In the genomic region with DNA sequence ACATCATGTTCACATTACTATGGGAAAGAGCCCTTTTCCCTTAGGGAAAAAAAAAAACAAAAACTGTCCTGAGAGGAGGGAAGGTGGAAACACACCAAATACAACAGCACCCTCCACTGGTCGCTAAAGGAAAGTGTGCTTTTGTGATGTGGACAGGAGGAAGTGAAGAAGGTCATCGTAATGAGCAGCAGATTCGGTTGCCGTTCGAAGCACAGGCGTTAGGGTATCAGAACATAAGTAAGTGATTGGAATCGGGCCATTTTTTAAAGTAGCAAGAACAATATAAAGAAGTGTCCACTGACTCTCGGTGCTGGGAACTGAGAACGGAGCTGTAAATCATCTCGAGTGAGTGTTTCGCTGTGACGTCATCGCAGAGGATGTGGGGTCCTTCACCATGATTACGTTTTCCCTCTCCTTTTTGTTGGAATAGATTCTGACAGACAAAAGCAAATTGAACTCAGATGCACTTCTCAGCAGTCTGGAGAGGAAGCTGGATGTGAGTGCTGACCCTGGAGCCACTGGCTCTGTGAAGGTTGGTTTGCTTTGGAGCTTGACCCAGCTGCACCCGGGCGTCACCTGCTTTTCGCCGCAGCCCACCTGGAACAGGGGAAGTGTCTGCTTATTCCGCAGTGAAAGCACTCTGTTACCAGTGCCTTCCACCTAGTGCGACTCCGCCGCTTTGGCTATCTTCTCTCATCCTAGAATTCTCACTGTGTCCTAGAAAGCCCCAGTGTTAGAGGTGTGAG, we compare ENCODE assay signal across 1 cellular context.
A peak's percentile ranks its signal among the peaks of the same experiment; 100 is the strongest.
TF ChIP-seq lines count a peak whose summit lies in the region.

No MANE protein-coding gene starts in this region.

TF ChIP-seq in HepG2, 621 proteins besides CTCF, POLR2A, EP300 and RAD21 (continued from another document and continues in another):
- TF ChIP-seq, protein P1, sequence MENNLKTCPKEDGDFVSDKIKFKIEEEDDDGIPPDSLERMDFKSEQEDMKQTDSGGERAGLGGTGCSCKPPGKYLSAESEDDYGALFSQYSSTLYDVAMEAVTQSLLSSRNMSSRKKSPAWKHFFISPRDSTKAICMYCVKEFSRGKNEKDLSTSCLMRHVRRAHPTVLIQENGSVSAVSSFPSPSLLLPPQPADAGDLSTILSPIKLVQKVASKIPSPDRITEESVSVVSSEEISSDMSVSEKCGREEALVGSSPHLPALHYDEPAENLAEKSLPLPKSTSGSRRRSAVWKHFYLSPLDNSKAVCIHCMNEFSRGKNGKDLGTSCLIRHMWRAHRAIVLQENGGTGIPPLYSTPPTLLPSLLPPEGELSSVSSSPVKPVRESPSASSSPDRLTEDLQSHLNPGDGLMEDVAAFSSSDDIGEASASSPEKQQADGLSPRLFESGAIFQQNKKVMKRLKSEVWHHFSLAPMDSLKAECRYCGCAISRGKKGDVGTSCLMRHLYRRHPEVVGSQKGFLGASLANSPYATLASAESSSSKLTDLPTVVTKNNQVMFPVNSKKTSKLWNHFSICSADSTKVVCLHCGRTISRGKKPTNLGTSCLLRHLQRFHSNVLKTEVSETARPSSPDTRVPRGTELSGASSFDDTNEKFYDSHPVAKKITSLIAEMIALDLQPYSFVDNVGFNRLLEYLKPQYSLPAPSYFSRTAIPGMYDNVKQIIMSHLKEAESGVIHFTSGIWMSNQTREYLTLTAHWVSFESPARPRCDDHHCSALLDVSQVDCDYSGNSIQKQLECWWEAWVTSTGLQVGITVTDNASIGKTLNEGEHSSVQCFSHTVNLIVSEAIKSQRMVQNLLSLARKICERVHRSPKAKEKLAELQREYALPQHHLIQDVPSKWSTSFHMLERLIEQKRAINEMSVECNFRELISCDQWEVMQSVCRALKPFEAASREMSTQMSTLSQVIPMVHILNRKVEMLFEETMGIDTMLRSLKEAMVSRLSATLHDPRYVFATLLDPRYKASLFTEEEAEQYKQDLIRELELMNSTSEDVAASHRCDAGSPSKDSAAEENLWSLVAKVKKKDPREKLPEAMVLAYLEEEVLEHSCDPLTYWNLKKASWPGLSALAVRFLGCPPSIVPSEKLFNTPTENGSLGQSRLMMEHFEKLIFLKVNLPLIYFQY (CRISPR knock-in tag; IDR thresholded peaks at IDR 0.05; ENCODE audit: borderline replicate concordance) = no peak
- TF ChIP-seq NCOA1 (CRISPR knock-in tag; IDR thresholded peaks at IDR 0.05) (no peak), HNRNPH1 (optimal IDR thresholded peaks at IDR 0.05; ENCODE audit: low read depth, low read length) (no peak), HNRNPUL1 (IDR thresholded peaks at IDR 0.05; ENCODE audit: low read depth, low read length) (no peak), ZNF44 (CRISPR knock-in tag; IDR thresholded peaks at IDR 0.05) (no peak), BRCA1 (CRISPR knock-in tag; IDR thresholded peaks at IDR 0.05) (no peak), SMC3 (IDR thresholded peaks at IDR 0.05; ENCODE audit: low read length) (peak; percentile 82), ZSCAN21 (CRISPR knock-in tag; IDR thresholded peaks at IDR 0.05; ENCODE audit: borderline replicate concordance) (no peak), TARDBP (CRISPR knock-in tag; IDR thresholded peaks at IDR 0.05) (no peak), ZNF629 (CRISPR knock-in tag; conservative IDR thresholded peaks at IDR 0.05) (no peak), ZNF605 (CRISPR knock-in tag; IDR thresholded peaks at IDR 0.05) (no peak), CBX2 (IDR thresholded peaks at IDR 0.05; ENCODE audit: low read depth, low read length) (no peak), CBX2 (CRISPR knock-in tag; IDR thresholded peaks at IDR 0.05; ENCODE audit: low read depth) (no peak), MAFG (CRISPR knock-in tag; IDR thresholded peaks at IDR 0.05) (no peak), ZNF713 (CRISPR knock-in tag; IDR thresholded peaks at IDR 0.05) (no peak), HDAC1 (CRISPR knock-in tag; IDR thresholded peaks at IDR 0.05) (no peak), ZNF878 (CRISPR knock-in tag; IDR thresholded peaks at IDR 0.05) (no peak), ZNF446 (CRISPR knock-in tag; IDR thresholded peaks at IDR 0.05) (no peak), ADNP (CRISPR knock-in tag; IDR thresholded peaks at IDR 0.05) (no peak), RNF2 (conservative IDR thresholded peaks at IDR 0.05; ENCODE audit: low read depth) (no peak), CHCHD3 (CRISPR knock-in tag; IDR thresholded peaks at IDR 0.05) (no peak), ZNF703 (CRISPR knock-in tag; IDR thresholded peaks at IDR 0.05; ENCODE audit: borderline replicate concordance) (no peak), ZNF180 (CRISPR knock-in tag; IDR thresholded peaks at IDR 0.05; ENCODE audit: borderline replicate concordance, low read depth) (no peak), KMT2A (CRISPR knock-in tag; IDR thresholded peaks at IDR 0.05) (no peak), CEBPG (CRISPR knock-in tag; IDR thresholded peaks at IDR 0.05) (peak; percentile 28; the same call in 1 of the 2 replicates), PRPF4 (IDR thresholded peaks at IDR 0.05; ENCODE audit: low read depth, low read length, poor library complexity, severe bottlenecking) (no peak), PHF20 (CRISPR knock-in tag; IDR thresholded peaks at IDR 0.05) (0 out of 2 replicates have a peak, but pooled peaks have one; percentile 24), IRF2 (CRISPR knock-in tag; IDR thresholded peaks at IDR 0.05) (0 out of 2 replicates have a peak, but pooled peaks have one; percentile 23), HDAC2 (CRISPR knock-in tag; IDR thresholded peaks at IDR 0.05) (no peak), ELF3 (CRISPR knock-in tag; IDR thresholded peaks at IDR 0.05) (peak; percentile 74)
- TF ChIP-seq, protein P2, sequence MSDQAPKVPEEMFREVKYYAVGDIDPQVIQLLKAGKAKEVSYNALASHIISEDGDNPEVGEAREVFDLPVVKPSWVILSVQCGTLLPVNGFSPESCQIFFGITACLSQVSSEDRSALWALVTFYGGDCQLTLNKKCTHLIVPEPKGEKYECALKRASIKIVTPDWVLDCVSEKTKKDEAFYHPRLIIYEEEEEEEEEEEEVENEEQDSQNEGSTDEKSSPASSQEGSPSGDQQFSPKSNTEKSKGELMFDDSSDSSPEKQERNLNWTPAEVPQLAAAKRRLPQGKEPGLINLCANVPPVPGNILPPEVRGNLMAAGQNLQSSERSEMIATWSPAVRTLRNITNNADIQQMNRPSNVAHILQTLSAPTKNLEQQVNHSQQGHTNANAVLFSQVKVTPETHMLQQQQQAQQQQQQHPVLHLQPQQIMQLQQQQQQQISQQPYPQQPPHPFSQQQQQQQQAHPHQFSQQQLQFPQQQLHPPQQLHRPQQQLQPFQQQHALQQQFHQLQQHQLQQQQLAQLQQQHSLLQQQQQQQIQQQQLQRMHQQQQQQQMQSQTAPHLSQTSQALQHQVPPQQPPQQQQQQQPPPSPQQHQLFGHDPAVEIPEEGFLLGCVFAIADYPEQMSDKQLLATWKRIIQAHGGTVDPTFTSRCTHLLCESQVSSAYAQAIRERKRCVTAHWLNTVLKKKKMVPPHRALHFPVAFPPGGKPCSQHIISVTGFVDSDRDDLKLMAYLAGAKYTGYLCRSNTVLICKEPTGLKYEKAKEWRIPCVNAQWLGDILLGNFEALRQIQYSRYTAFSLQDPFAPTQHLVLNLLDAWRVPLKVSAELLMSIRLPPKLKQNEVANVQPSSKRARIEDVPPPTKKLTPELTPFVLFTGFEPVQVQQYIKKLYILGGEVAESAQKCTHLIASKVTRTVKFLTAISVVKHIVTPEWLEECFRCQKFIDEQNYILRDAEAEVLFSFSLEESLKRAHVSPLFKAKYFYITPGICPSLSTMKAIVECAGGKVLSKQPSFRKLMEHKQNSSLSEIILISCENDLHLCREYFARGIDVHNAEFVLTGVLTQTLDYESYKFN (CRISPR knock-in tag; conservative IDR thresholded peaks at IDR 0.05) = no peak
- TF ChIP-seq, protein P3, sequence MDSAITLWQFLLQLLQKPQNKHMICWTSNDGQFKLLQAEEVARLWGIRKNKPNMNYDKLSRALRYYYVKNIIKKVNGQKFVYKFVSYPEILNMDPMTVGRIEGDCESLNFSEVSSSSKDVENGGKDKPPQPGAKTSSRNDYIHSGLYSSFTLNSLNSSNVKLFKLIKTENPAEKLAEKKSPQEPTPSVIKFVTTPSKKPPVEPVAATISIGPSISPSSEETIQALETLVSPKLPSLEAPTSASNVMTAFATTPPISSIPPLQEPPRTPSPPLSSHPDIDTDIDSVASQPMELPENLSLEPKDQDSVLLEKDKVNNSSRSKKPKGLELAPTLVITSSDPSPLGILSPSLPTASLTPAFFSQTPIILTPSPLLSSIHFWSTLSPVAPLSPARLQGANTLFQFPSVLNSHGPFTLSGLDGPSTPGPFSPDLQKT (CRISPR knock-in tag; IDR thresholded peaks at IDR 0.05; ENCODE audit: borderline replicate concordance) = no peak
- TF ChIP-seq, protein P4, sequence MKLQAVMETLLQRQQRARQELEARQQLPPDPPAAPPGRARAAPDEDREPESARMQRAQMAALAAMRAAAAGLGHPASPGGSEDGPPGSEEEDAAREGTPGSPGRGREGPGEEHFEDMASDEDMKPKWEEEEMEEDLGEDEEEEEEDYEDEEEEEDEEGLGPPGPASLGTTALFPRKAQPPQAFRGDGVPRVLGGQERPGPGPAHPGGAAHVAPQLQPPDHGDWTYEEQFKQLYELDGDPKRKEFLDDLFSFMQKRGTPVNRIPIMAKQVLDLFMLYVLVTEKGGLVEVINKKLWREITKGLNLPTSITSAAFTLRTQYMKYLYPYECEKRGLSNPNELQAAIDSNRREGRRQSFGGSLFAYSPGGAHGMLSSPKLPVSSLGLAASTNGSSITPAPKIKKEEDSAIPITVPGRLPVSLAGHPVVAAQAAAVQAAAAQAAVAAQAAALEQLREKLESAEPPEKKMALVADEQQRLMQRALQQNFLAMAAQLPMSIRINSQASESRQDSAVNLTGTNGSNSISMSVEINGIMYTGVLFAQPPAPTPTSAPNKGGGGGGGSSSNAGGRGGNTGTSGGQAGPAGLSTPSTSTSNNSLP (IDR thresholded peaks at IDR 0.05; ENCODE audit: low read depth, low read length) = no peak
- TF ChIP-seq, protein P5, sequence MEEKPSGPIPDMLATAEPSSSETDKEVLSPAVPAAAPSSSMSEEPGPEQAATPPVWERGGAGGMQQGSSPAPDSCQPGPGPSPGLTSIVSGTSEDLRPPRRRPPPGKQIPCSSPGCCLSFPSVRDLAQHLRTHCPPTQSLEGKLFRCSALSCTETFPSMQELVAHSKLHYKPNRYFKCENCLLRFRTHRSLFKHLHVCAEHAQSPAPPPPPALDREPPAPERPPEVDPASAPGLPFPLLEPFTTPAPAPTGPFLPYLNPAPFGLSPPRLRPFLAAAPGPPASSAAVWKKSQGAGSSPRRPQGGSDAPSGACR (CRISPR knock-in tag; IDR thresholded peaks at IDR 0.05) = no peak
- TF ChIP-seq, protein P6, sequence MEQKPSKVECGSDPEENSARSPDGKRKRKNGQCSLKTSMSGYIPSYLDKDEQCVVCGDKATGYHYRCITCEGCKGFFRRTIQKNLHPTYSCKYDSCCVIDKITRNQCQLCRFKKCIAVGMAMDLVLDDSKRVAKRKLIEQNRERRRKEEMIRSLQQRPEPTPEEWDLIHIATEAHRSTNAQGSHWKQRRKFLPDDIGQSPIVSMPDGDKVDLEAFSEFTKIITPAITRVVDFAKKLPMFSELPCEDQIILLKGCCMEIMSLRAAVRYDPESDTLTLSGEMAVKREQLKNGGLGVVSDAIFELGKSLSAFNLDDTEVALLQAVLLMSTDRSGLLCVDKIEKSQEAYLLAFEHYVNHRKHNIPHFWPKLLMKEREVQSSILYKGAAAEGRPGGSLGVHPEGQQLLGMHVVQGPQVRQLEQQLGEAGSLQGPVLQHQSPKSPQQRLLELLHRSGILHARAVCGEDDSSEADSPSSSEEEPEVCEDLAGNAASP (CRISPR knock-in tag; IDR thresholded peaks at IDR 0.05; ENCODE audit: borderline replicate concordance) = no peak
- TF ChIP-seq, protein P7, sequence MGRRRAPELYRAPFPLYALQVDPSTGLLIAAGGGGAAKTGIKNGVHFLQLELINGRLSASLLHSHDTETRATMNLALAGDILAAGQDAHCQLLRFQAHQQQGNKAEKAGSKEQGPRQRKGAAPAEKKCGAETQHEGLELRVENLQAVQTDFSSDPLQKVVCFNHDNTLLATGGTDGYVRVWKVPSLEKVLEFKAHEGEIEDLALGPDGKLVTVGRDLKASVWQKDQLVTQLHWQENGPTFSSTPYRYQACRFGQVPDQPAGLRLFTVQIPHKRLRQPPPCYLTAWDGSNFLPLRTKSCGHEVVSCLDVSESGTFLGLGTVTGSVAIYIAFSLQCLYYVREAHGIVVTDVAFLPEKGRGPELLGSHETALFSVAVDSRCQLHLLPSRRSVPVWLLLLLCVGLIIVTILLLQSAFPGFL (CRISPR knock-in tag; IDR thresholded peaks at IDR 0.05) = no peak
- TF ChIP-seq, protein P8, sequence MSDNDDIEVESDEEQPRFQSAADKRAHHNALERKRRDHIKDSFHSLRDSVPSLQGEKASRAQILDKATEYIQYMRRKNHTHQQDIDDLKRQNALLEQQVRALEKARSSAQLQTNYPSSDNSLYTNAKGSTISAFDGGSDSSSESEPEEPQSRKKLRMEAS (IDR thresholded peaks at IDR 0.05) = no peak
- TF ChIP-seq, protein P9, sequence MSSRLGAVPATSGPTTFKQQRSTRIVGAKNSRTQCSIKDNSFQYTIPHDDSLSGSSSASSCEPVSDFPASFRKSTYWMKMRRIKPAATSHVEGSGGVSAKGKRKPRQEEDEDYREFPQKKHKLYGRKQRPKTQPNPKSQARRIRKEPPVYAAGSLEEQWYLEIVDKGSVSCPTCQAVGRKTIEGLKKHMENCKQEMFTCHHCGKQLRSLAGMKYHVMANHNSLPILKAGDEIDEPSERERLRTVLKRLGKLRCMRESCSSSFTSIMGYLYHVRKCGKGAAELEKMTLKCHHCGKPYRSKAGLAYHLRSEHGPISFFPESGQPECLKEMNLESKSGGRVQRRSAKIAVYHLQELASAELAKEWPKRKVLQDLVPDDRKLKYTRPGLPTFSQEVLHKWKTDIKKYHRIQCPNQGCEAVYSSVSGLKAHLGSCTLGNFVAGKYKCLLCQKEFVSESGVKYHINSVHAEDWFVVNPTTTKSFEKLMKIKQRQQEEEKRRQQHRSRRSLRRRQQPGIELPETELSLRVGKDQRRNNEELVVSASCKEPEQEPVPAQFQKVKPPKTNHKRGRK (CRISPR knock-in tag; IDR thresholded peaks at IDR 0.05) = no peak
- TF ChIP-seq, protein P10, sequence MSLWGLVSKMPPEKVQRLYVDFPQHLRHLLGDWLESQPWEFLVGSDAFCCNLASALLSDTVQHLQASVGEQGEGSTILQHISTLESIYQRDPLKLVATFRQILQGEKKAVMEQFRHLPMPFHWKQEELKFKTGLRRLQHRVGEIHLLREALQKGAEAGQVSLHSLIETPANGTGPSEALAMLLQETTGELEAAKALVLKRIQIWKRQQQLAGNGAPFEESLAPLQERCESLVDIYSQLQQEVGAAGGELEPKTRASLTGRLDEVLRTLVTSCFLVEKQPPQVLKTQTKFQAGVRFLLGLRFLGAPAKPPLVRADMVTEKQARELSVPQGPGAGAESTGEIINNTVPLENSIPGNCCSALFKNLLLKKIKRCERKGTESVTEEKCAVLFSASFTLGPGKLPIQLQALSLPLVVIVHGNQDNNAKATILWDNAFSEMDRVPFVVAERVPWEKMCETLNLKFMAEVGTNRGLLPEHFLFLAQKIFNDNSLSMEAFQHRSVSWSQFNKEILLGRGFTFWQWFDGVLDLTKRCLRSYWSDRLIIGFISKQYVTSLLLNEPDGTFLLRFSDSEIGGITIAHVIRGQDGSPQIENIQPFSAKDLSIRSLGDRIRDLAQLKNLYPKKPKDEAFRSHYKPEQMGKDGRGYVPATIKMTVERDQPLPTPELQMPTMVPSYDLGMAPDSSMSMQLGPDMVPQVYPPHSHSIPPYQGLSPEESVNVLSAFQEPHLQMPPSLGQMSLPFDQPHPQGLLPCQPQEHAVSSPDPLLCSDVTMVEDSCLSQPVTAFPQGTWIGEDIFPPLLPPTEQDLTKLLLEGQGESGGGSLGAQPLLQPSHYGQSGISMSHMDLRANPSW (CRISPR knock-in tag; IDR thresholded peaks at IDR 0.05; ENCODE audit: borderline replicate concordance) = no peak
